15 cellular contexts compared by ENCODE assay signal in genomic region chr3:30221622-30222021, GRCh38.
DNase-seq lines count a peak whose midpoint lies in the region; ATAC-seq and TF ChIP-seq lines count a peak whose summit lies in the region.
"Had no signal": no experiment of that assay in that cellular context is flagged by ENCODE, and none has a peak within 500 bp of the region (broad histone marks: within the 10 kb centered on the region; RNA-seq: fewer than 3 reads in every experiment).

No MANE protein-coding gene starts in this region.

- H2AFZ ChIP-seq in smooth muscle cell (ENCODE audit: low read depth): no peak overlapping the region

- peaks cover 4% of the 10 kb centered on the region for H3F3A ChIP-seq in smooth muscle cell (ENCODE audit: low read depth)

- H3K27ac ChIP-seq in smooth muscle cell (ENCODE audit: low read depth): peak overlapping the region; percentile 3
- H3K27ac ChIP-seq: RWPE1, thyroid gland had no signal

- H3K4me3 ChIP-seq in smooth muscle cell (no peak overlapping the region), mucosa of descending colon (no peak overlapping the region)
- H3K4me3 ChIP-seq: A549, thyroid gland had no signal

- H4K20me1 ChIP-seq in smooth muscle cell (ENCODE audit: low read depth): no peaks in the 10 kb centered on the region

- no peak overlapping the region for H3K4me3 Mint-ChIP-seq in activated naive CD4-positive, alpha-beta T cell treated with anti-CD3 and anti-CD28 coated beads for 36 hours
- H3K4me3 Mint-ChIP-seq in activated naive CD8-positive, alpha-beta T cell treated with anti-CD3 and anti-CD28 coated beads, Interleukin-2, amount 50 U/mL, for 24 hours: no peak overlapping the region

- H3K9ac ChIP-seq in smooth muscle cell (ENCODE audit: low read depth): no peak overlapping the region

- intact Hi-C loops in activated naive CD4-positive, alpha-beta T cell treated with anti-CD3 and anti-CD28 coated beads for 36 hours (cut with micrococcal nuclease): no loop called here
- intact Hi-C loops in mucosa of descending colon (cut with DNase I, micrococcal nuclease): no loop called here

- no peaks in the 10 kb centered on the region for H3K79me2 ChIP-seq in smooth muscle cell (ENCODE audit: low read depth)

- H3K9me3 ChIP-seq in smooth muscle cell (replicated peaks; ENCODE audit: low read depth): no peaks in the 10 kb centered on the region
- no peaks in the 10 kb centered on the region for H3K9me3 ChIP-seq in mucosa of descending colon
- H3K9me3 ChIP-seq: thyroid gland had no signal

- CTCF ChIA-PET in activated naive CD4-positive, alpha-beta T cell treated with anti-CD3 and anti-CD28 coated beads for 36 hours (lab: Charles Lee): interaction anchor here (0.8 kb wide), 1 partner anchor 22 kb away, joined by 3 read pairs; no protein-coding TSS in a partner anchor

- peak; percentile 10 for DNase-seq in activated naive CD4-positive, alpha-beta T cell treated with anti-CD3 and anti-CD28 coated beads for 36 hours
- no peak for DNase-seq in activated naive CD4-positive, alpha-beta T cell treated with Interleukin-2 at 50 U/mL for 16 hours
- DNase-seq in NOMO-1 (lab: John Stamatoyannopoulos, UW; ENCODE audit: unreplicated experiment in 2 of 2): peak; percentile 41 to 90
- DNase-seq in activated naive CD8-positive, alpha-beta T cell treated with anti-CD3 and anti-CD28 coated beads, Interleukin-2, amount 50 U/mL, for 24 hours: no peak
- DNase-seq in smooth muscle cell (lab: John Stamatoyannopoulos, UW; ENCODE audit: unreplicated experiment): no peak
- DNase-seq in COR-L47 (lab: John Stamatoyannopoulos, UW): no peak
- no peak for DNase-seq in mucosa of descending colon
- DNase-seq: cortex of kidney, NCI-H1417 treated with DMSO at 0.1 percent for 48 hours, NCI-H510A treated with DMSO at 0.1 percent for 48 hours, occipital lobe, thyroid gland had no signal

- no peaks in the 10 kb centered on the region for H3K27me3 Mint-ChIP-seq in activated naive CD4-positive, alpha-beta T cell treated with anti-CD3 and anti-CD28 coated beads for 36 hours (ENCODE audit: low read depth)
- H3K27me3 Mint-ChIP-seq in activated naive CD8-positive, alpha-beta T cell treated with anti-CD3 and anti-CD28 coated beads, Interleukin-2, amount 50 U/mL, for 24 hours: no peaks in the 10 kb centered on the region

- H3K9me3 Mint-ChIP-seq in activated naive CD4-positive, alpha-beta T cell treated with anti-CD3 and anti-CD28 coated beads for 36 hours: peaks cover 4% of the 10 kb centered on the region
- peaks cover 14% of the 10 kb centered on the region for H3K9me3 Mint-ChIP-seq in activated naive CD8-positive, alpha-beta T cell treated with anti-CD3 and anti-CD28 coated beads, Interleukin-2, amount 50 U/mL, for 24 hours

- peaks cover 10% of the 10 kb centered on the region for H3K4me1 ChIP-seq in smooth muscle cell (ENCODE audit: low read depth)
- no peaks in the 10 kb centered on the region for H3K4me1 ChIP-seq in mucosa of descending colon (ENCODE audit: low read depth)
- H3K4me1 ChIP-seq: thyroid gland had no signal

- H3K27me3 ChIP-seq in smooth muscle cell (ENCODE audit: low read depth): no peaks in the 10 kb centered on the region
- H3K27me3 ChIP-seq: thyroid gland had no signal

- H3K27ac Mint-ChIP-seq in activated naive CD4-positive, alpha-beta T cell treated with anti-CD3 and anti-CD28 coated beads for 36 hours: no peak overlapping the region
- no peak overlapping the region for H3K27ac Mint-ChIP-seq in activated naive CD8-positive, alpha-beta T cell treated with anti-CD3 and anti-CD28 coated beads, Interleukin-2, amount 50 U/mL, for 24 hours

- H3K36me3 Mint-ChIP-seq in activated naive CD4-positive, alpha-beta T cell treated with anti-CD3 and anti-CD28 coated beads for 36 hours (ENCODE audit: low read depth): peaks cover 2% of the 10 kb centered on the region
- peaks cover 2% of the 10 kb centered on the region for H3K36me3 Mint-ChIP-seq in activated naive CD8-positive, alpha-beta T cell treated with anti-CD3 and anti-CD28 coated beads, Interleukin-2, amount 50 U/mL, for 24 hours (ENCODE audit: low read depth)

- 63% methylated on average over 3 of the region's 3 CpGs for WGBS in smooth muscle cell (ENCODE audit: low lambda C conversion rate)

- peak; percentile 61 for ATAC-seq in activated naive CD8-positive, alpha-beta T cell treated with anti-CD3 and anti-CD28 coated beads, Interleukin-2, amount 50 U/mL, for 24 hours
- ATAC-seq in mucosa of descending colon: no peak
- ATAC-seq in GM19455 (IDR thresholded peaks at IDR 0.05; ENCODE audit: unreplicated experiment): no peak
- ATAC-seq: A549 had no signal

- H3K4me2 ChIP-seq in smooth muscle cell: peak overlapping the region; percentile 36

- TF ChIP-seq CTCF in smooth muscle cell (IDR thresholded peaks at IDR 0.05; ENCODE audit: borderline replicate concordance, insufficient read depth, poor library complexity, severe bottlenecking): no peak
- TF ChIP-seq CTCF in mucosa of descending colon (IDR thresholded peaks at IDR 0.05): no peak

- H3K36me3 ChIP-seq in smooth muscle cell (ENCODE audit: low read depth) (no peaks in the 10 kb centered on the region), mucosa of descending colon (ENCODE audit: low read depth) (no peaks in the 10 kb centered on the region)
- H3K36me3 ChIP-seq: thyroid gland had no signal

- peaks cover 8% of the 10 kb centered on the region for H3K4me1 Mint-ChIP-seq in activated naive CD4-positive, alpha-beta T cell treated with anti-CD3 and anti-CD28 coated beads for 36 hours (ENCODE audit: low read depth)
- H3K4me1 Mint-ChIP-seq in activated naive CD8-positive, alpha-beta T cell treated with anti-CD3 and anti-CD28 coated beads, Interleukin-2, amount 50 U/mL, for 24 hours: peaks cover 10% of the 10 kb centered on the region

Comparison
In these comparisons a context has a peak if more than half of its experiments do, and no peak if none do; other contexts are left out.
1. DNase-seq: peak in activated naive CD4-positive, alpha-beta T cell treated with anti-CD3 and anti-CD28 coated beads for 36 hours (single experiment) and NOMO-1 (2 of 2); none in activated naive CD4-positive, alpha-beta T cell treated with Interleukin-2 at 50 U/mL for 16 hours (single experiment), activated naive CD8-positive, alpha-beta T cell treated with anti-CD3 and anti-CD28 coated beads, Interleukin-2, amount 50 U/mL, for 24 hours (single experiment), smooth muscle cell (single experiment), COR-L47 (single experiment) and mucosa of descending colon (0 of 3).